In the genomic region with DNA sequence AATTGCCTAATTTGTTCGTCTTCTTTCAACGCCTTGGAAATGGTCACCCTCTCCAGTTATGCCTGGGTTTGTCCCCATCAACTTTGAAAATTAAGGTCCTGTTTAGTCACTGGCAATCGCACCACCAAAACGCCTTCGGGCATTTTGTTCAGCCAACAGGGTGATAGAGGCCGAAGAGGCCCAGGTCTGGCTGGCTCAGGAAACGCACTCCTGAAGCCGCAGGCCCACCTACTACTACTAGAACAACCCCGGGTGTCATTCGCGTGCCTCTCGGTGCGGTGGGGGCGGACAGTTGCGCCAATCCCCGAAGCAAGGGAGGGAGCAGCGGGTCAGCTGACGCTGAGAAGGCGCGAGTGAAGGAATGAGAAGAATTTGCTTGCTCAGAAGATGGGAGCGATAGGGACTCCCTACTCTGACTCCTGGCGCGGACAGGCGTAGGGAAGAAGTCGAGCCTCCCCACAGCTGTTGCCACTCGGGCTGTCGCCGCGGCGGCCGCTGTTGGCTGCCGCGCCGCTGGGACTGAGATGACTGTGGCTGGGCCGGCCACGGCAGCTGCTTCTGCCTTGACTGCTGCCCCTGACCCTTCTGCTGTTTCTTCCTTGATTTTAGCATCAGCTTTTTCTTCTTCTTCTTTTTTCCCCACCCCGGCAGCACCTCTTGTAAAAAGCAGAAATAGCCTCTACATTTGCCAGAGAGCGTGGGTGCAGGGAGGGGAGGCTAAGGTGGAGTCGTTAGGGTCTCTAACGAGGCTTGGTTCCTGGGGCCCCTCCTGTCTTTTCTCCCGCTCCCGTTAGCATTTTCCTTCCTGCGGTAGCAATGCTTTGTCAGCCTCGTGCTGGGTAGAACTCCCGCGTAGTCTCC, we compare ENCODE assay signal across 9 cellular contexts.
DNase-seq lines count a peak whose midpoint lies in the region; ATAC-seq and TF ChIP-seq lines count a peak whose summit lies in the region.
"Had no signal": no experiment of that assay in that cellular context is flagged by ENCODE, and none has a peak within 500 bp of the region (broad histone marks: within the 10 kb centered on the region; RNA-seq: fewer than 3 reads in every experiment).

No MANE protein-coding gene starts in this region.

- H3F3A ChIP-seq in GM23248 (ENCODE audit: insufficient read depth): no peaks in the 10 kb centered on the region

- no peak overlapping the region for H3K27ac Mint-ChIP-seq in immature natural killer cell
- H3K27ac Mint-ChIP-seq: T-cell had no signal

- H3K4me3 ChIP-seq in adrenal gland (peak overlapping the region in 2 of 4 donors; percentile 5 to 51), heart left ventricle (peak overlapping the region in 11 of 12 donors; percentile 12 to 55 (median 47)), ovary (peak overlapping the region; percentile 27), GM23248 (no peak overlapping the region)

- TF ChIP-seq CTCF in adrenal gland (IDR thresholded peaks at IDR 0.05) (no peak), heart left ventricle (IDR thresholded peaks at IDR 0.05) (no peak), ovary (IDR thresholded peaks at IDR 0.05) (no peak), GM13977 (IDR thresholded peaks at IDR 0.05; ENCODE audit: extremely low read depth, insufficient read depth, missing control alignments) (no peak)

- H3K9me3 ChIP-seq in adrenal gland (replicated peaks in 1 of 3) (no peaks in the 10 kb centered on the region), heart left ventricle (no peaks in the 10 kb centered on the region), ovary (no peaks in the 10 kb centered on the region), GM23248 (ENCODE audit: low read depth) (no peaks in the 10 kb centered on the region)

- H3K4me3 Mint-ChIP-seq in immature natural killer cell: peak overlapping the region in 1 of 5 donors; percentile 21

- H3K27me3 ChIP-seq in adrenal gland (no peaks in the 10 kb centered on the region), heart left ventricle (no peaks in the 10 kb centered on the region), ovary (no peaks in the 10 kb centered on the region), GM23248 (replicated peaks; ENCODE audit: insufficient read depth) (no peaks in the 10 kb centered on the region)

- no peaks in the 10 kb centered on the region for H3K9me2 ChIP-seq in GM23248 (ENCODE audit: insufficient read depth)

- no peaks in the 10 kb centered on the region for H3K4me1 Mint-ChIP-seq in immature natural killer cell

- H3K9me3 Mint-ChIP-seq in immature natural killer cell: peaks cover 0 to 23% (median 7%) of the 10 kb centered on the region in 6 donors

- peak in 1 of 2 donors; percentile 54 for TF ChIP-seq POLR2A in adrenal gland (IDR thresholded peaks at IDR 0.05)
- peak in 1 of 2 donors; percentile 25 for TF ChIP-seq POLR2A in heart left ventricle (IDR thresholded peaks at IDR 0.05)
- no peak for TF ChIP-seq POLR2A in ovary (IDR thresholded peaks at IDR 0.05)

- no peaks in the 10 kb centered on the region for H3K79me2 ChIP-seq in GM23248 (ENCODE audit: insufficient read depth)

- in situ Hi-C loops in GM13977 (cut with MboI; ENCODE audit: low pct_unique_long_range_greater_than_20kb, low sequenced_read_pairs, unreplicated experiment): loop anchor here (25.0 kb wide), 1 partner anchor 714 kb away; no protein-coding TSS in a partner anchor
- in situ Hi-C loops in GM23248 (cut with MboI): loop anchor here (10.0 to 25.0 kb wide), 2 partner anchors 153 to 714 kb away; no protein-coding TSS in a partner anchor

- WGBS in adrenal gland, 4 donors: 19 to 32% (median 22%) methylated on average over 42 to 46 of the region's 46 CpGs
- WGBS in heart left ventricle, 4 donors: 19 to 24% (median 22%) methylated on average over 46 of the region's 46 CpGs
- WGBS in ovary, 3 donors: 10 to 15% (median 11%) methylated on average over 41 to 46 of the region's 46 CpGs
- WGBS in GM23248 (ENCODE audit: low coverage in 1 of 2, low lambda C conversion rate in 2 of 2, missing lambda C conversion rate in 2 of 2), 2 experiments: 93% methylated on average over 46 of the region's 46 CpGs

- CTCF ChIA-PET in HEK293T (lab: Yijun Ruan, JAX): no interaction called here

- ATAC-seq in heart left ventricle: peak; percentile 88 to 98 (median 96)
- ATAC-seq: T-cell had no signal

- no peaks in the 10 kb centered on the region for H3K36me3 ChIP-seq in adrenal gland (replicated peaks in 1 of 2)
- no peaks in the 10 kb centered on the region for H3K36me3 ChIP-seq in heart left ventricle
- H3K36me3 ChIP-seq in ovary: no peaks in the 10 kb centered on the region
- H3K36me3 ChIP-seq in GM23248 (ENCODE audit: low read depth): no peaks in the 10 kb centered on the region

- no peak overlapping the region for H3K4me2 ChIP-seq in GM23248 (ENCODE audit: unreplicated experiment)

- POLR2A ChIA-PET in HEK293T (lab: Yijun Ruan, JAX): interaction anchor here (1.7 to 1.8 kb wide), 2 partner anchors 25 to 387 kb away, joined by 4 to 5 read pairs; partner anchors contain the start of gene FIGN

- no peaks in the 10 kb centered on the region for H3K36me3 Mint-ChIP-seq in immature natural killer cell
- H3K36me3 Mint-ChIP-seq: T-cell had no signal

- H4K20me1 ChIP-seq in GM23248 (ENCODE audit: insufficient read depth): no peaks in the 10 kb centered on the region

- H3K27ac ChIP-seq in adrenal gland (peak overlapping the region; percentile 7 to 82 (median 65)), heart left ventricle (peak overlapping the region; percentile 51 to 86 (median 77)), ovary (peak overlapping the region; percentile 50 to 61), GM23248 (no peak overlapping the region)

- DNase-seq in HEK293T (ENCODE audit: extremely low spot score) (peak; percentile 66), adrenal gland (peak; percentile 42 to 87 (median 73)), heart left ventricle (peak; percentile 67 to 81 (median 80)), ovary (peak; percentile 51 to 83 (median 60)), immature natural killer cell (no peak), GM13977 (ENCODE audit: low spot score) (no peak), activated gamma-delta T cell treated with Interleukin-2 at 50 U/mL for 16 hours (no peak), GM23248 (no peak)

- intact Hi-C loops in adrenal gland (cut with DNase I): loop anchor here in 1 of 2 donors (5.0 kb wide), 1 partner anchor 714 kb away; no protein-coding TSS in a partner anchor
- intact Hi-C loops in heart left ventricle (cut with DNase I): loop anchor here (2.0 to 10.0 kb wide), 15 partner anchors 117 to 1127 kb away; partner anchors contain the start of gene FIGN (in 2 of the 10)
- intact Hi-C loops in ovary (cut with DNase I): loop anchor here in 1 of 4 donors (10.0 kb wide), 1 partner anchor 387 kb away; the partner anchor contains the start of gene FIGN

- H3K4me1 ChIP-seq in adrenal gland (replicated peaks in 1 of 2) (peaks cover 0 to 15% of the 10 kb centered on the region in 2 donors), heart left ventricle (peaks cover 0 to 17% (median 6%) of the 10 kb centered on the region in 12 donors), ovary (ENCODE audit: insufficient read depth) (peaks cover 4% of the 10 kb centered on the region), GM23248 (ENCODE audit: insufficient read depth) (no peaks in the 10 kb centered on the region)

- peaks cover 0 to 6% (median 0%) of the 10 kb centered on the region in 3 donors for H3K27me3 Mint-ChIP-seq in immature natural killer cell (ENCODE audit: low read depth in 3 of 3)

- H2AFZ ChIP-seq in GM23248: no peak overlapping the region

- no peak overlapping the region for H3K9ac ChIP-seq in GM23248

- no peak for TF ChIP-seq EP300 in ovary (IDR thresholded peaks at IDR 0.05)

TF ChIP-seq in HEK293T, 16 proteins besides CTCF, POLR2A, EP300 and RAD21:
- TF ChIP-seq FOXA1 (IDR thresholded peaks at IDR 0.05) (no peak), ARNT (IDR thresholded peaks at IDR 0.05) (no peak), L3MBTL2 (conservative IDR thresholded peaks at IDR 0.05) (peak; percentile 90)

Comparison
In these comparisons a context has a peak if more than half of its experiments do, and no peak if none do; other contexts are left out.
1. DNase-seq: peak in HEK293T (single experiment), adrenal gland (7 of 7), heart left ventricle (5 of 5) and ovary (5 of 5); none in immature natural killer cell (0 of 3), GM13977 (single experiment), activated gamma-delta T cell treated with Interleukin-2 at 50 U/mL for 16 hours (single experiment) and GM23248 (single experiment).